Comparison of ENCODE assay signal across 29 cellular contexts in genomic region chr3:39811561-39811960, GRCh38. TPM values are rescaled to one million over a fixed set of nuclear protein-coding genes. Genes with fewer than 3 reads are reported as not detected.
"Had no signal": no experiment of that assay in that cellular context is flagged by ENCODE, and none has a peak within 500 bp of the region (broad histone marks: within the 10 kb centered on the region; RNA-seq: fewer than 3 reads in every experiment).

No MANE protein-coding gene starts in this region.

- H3K4me3 ChIP-seq: MG63, SK-N-MC had no signal

- H3K27me3 ChIP-seq: MG63 had no signal

- H3K36me3 Mint-ChIP-seq: activated CD4-positive, alpha-beta memory T cell treated with anti-CD3 and anti-CD28 coated beads for 36 hours; T-cell had no signal

- H3K4me2 ChIP-seq: KMS-11 had no signal

- ATAC-seq: activated T-cell treated with anti-CD3 and anti-CD28 coated beads, Interleukin-2, amount 50 U/mL, for 4 hours; Panc1; Right ventricle myocardium inferior; T-cell had no signal

- DNase-seq: activated CD4-positive, alpha-beta memory T cell treated with anti-CD3 and anti-CD28 coated beads for 36 hours; activated CD4-positive, alpha-beta T cell treated with anti-CD3 and anti-CD28 coated beads, Interleukin-2, amount 10 ng/mL, durations not matched to agents 7 days and 5 days; activated CD4-positive, CD25-positive, alpha-beta regulatory T cell; activated CD8-positive, alpha-beta memory T cell treated with anti-CD3 and anti-CD28 coated beads for 24 hours; activated effector memory CD4-positive, alpha-beta T cell treated with anti-CD3 and anti-CD28 coated beads, Interleukin-2, amount 50 U/mL, for 16 hours; activated naive CD4-positive, alpha-beta T cell treated with Interleukin-2 at 50 U/mL for 16 hours; activated T-cell treated with anti-CD3 and anti-CD28 coated beads, Interleukin-2, amount 50 U/mL, for 4 hours; amygdala; brain microvascular endothelial cell; MG63; MV-4-11; NCI-H1092 treated with DMSO at 0.1 percent for 48 hours; NCI-H1417 treated with DMSO at 0.1 percent for 48 hours; NCI-H1694; NCI-H2029; NCI-H2107; NCI-H345; NCI-H510A; NK-92 treated with Interleukin-12 subunit alpha and Interleukin-12 subunit beta, amount 100 ng/mL, for 24 hours; OCI-M1; RPMI8226; T-cell; T-helper 2 cell; T1000 had no signal

- H3K9me3 Mint-ChIP-seq: activated CD4-positive, alpha-beta memory T cell treated with anti-CD3 and anti-CD28 coated beads for 36 hours; activated CD4-positive, alpha-beta T cell treated with anti-CD3 and anti-CD28 coated beads, Interleukin-2, amount 10 ng/mL, durations not matched to agents 7 days and 5 days; activated naive CD4-positive, alpha-beta T cell treated with anti-CD3 and anti-CD28 coated beads, Interleukin-2, amount 50 U/mL, for 72 hours; activated T-cell treated with anti-CD3 and anti-CD28 coated beads, Interleukin-2, amount 50 U/mL, for 4 hours; T-cell had no signal

- H3K9me3 ChIP-seq: MG63 had no signal

- H3K27ac Mint-ChIP-seq: activated CD4-positive, alpha-beta memory T cell treated with anti-CD3 and anti-CD28 coated beads for 36 hours; activated CD4-positive, alpha-beta T cell treated with anti-CD3 and anti-CD28 coated beads, Interleukin-2, amount 10 ng/mL, durations not matched to agents 7 days and 5 days; activated naive CD4-positive, alpha-beta T cell treated with anti-CD3 and anti-CD28 coated beads, Interleukin-2, amount 50 U/mL, for 72 hours; T-cell had no signal

- H3K27ac ChIP-seq: brain microvascular endothelial cell, KMS-11, SK-N-MC had no signal

- H3K36me3 ChIP-seq: brain microvascular endothelial cell, MG63 had no signal

- H3K4me3 Mint-ChIP-seq: activated CD4-positive, alpha-beta memory T cell treated with anti-CD3 and anti-CD28 coated beads for 36 hours; activated CD4-positive, alpha-beta T cell treated with anti-CD3 and anti-CD28 coated beads, Interleukin-2, amount 10 ng/mL, durations not matched to agents 7 days and 5 days; activated T-cell treated with anti-CD3 and anti-CD28 coated beads, Interleukin-2, amount 50 U/mL, for 4 hours had no signal

RNA-seq across cellular contexts. Expression of gene MYRIP, which starts 2.2 kb away (rescaled TPM):
- total RNA-seq: activated CD4-positive, alpha-beta memory T cell treated with anti-CD3 and anti-CD28 coated beads for 36 hours; activated CD4-positive, alpha-beta T cell treated with anti-CD3 and anti-CD28 coated beads, Interleukin-2, amount 10 ng/mL, durations not matched to agents 7 days and 5 days; activated naive CD4-positive, alpha-beta T cell treated with anti-CD3 and anti-CD28 coated beads, Interleukin-2, amount 50 U/mL, for 72 hours; activated T-cell treated with anti-CD3 and anti-CD28 coated beads, Interleukin-2, amount 50 U/mL, for 4 hours; T-cell had no signal
